ENCODE assay signal across 10 cellular contexts in the genomic region with DNA sequence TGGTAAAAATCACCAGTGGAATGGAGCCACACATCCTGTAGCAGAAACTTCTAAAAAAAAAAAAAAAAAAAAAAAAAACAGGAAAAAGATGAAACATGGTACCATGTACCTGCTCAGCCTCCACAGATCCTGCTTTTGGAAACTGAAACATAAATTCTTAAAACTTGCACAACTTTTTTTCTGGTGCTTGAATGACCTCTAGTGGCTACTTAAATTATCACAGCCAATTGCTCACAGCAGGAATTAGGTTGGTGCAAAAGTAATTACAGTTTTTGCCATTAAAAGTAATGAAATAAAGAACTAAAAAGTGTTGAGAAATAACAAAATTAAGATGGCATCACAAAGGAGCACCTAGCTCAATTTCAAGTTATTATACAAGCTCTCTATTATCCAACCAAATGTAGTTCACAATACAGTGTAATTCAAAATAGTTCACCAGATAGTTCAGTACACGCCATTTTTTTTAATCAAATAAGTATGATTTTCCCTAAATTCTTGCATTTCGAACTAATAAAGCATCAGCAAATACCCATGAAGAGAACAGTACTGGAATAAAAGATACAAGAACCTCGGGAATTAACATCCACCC.
A peak's percentile ranks its signal among the peaks of the same experiment; 100 is the strongest.
DNase-seq lines count a peak whose midpoint lies in the region; ATAC-seq, FAIRE-seq and TF ChIP-seq lines count a peak whose summit lies in the region.
"Had no signal": no experiment of that assay in that cellular context is flagged by ENCODE, and none has a peak within 500 bp of the region (broad histone marks: within the 10 kb centered on the region; RNA-seq: fewer than 3 reads in every experiment).

No MANE protein-coding gene starts in this region.

- CTCF ChIA-PET in activated CD4-positive, alpha-beta memory T cell treated with anti-CD3 and anti-CD28 coated beads for 36 hours (lab: Charles Lee): interaction anchor here (0.6 to 4.7 kb wide), 7 partner anchors 198 to 1303 kb away, joined by 3 to 30 read pairs (median 5); no protein-coding TSS in a partner anchor

- no peaks in the 10 kb centered on the region for H3K27me3 Mint-ChIP-seq in mesothelial cell of epicardium (ENCODE audit: low read depth)
- H3K27me3 Mint-ChIP-seq in activated CD4-positive, alpha-beta memory T cell treated with anti-CD3 and anti-CD28 coated beads for 36 hours: no peaks in the 10 kb centered on the region
- H3K27me3 Mint-ChIP-seq: dendritic cell treated with granulocyte-macrophage colony-stimulating factor and Interleukin-4, amounts not matched to agents 40 ng/mL and 50 ng/mL, for 4 days; stimulated activated naive CD8-positive, alpha-beta T cell treated with anti-CD3 and anti-CD28 coated beads, Interleukin-15, amount 100 ng/mL, for 72 hours had no signal

- H3K4me3 Mint-ChIP-seq in mesothelial cell of epicardium: no peak overlapping the region
- H3K4me3 Mint-ChIP-seq in activated CD4-positive, alpha-beta memory T cell treated with anti-CD3 and anti-CD28 coated beads for 36 hours: no peak overlapping the region
- H3K4me3 Mint-ChIP-seq: dendritic cell treated with granulocyte-macrophage colony-stimulating factor and Interleukin-4, amounts not matched to agents 40 ng/mL and 50 ng/mL, for 4 days; stimulated activated naive CD8-positive, alpha-beta T cell treated with anti-CD3 and anti-CD28 coated beads, Interleukin-15, amount 100 ng/mL, for 72 hours had no signal

- peak; percentile 99 for FAIRE-seq in A204.1 (lab: Jason Lieb, UNC)

- peak; percentile 12 for DNase-seq in GM04504 (ENCODE audit: low read depth)
- DNase-seq in NCI-H226: peak; percentile 13
- DNase-seq in cerebellum (ENCODE audit: low spot score): peak; percentile 32
- no peak for DNase-seq in mesothelial cell of epicardium (ENCODE audit: low spot score in 2 of 2, unreplicated experiment in 2 of 2)
- no peak for DNase-seq in activated CD4-positive, alpha-beta memory T cell treated with anti-CD3 and anti-CD28 coated beads for 36 hours
- no peak for DNase-seq in NCI-H2081 treated with DMSO at 0.1 percent for 48 hours (lab: John Stamatoyannopoulos, UW)

- intact Hi-C loops in activated CD4-positive, alpha-beta memory T cell treated with anti-CD3 and anti-CD28 coated beads for 36 hours (cut with micrococcal nuclease): loop anchor here (1.0 to 5.0 kb wide), 4 partner anchors 184 to 1554 kb away; no protein-coding TSS in a partner anchor

- no peaks in the 10 kb centered on the region for H3K4me1 Mint-ChIP-seq in mesothelial cell of epicardium
- H3K4me1 Mint-ChIP-seq in activated CD4-positive, alpha-beta memory T cell treated with anti-CD3 and anti-CD28 coated beads for 36 hours (ENCODE audit: low read depth): no peaks in the 10 kb centered on the region
- H3K4me1 Mint-ChIP-seq: stimulated activated naive CD8-positive, alpha-beta T cell treated with anti-CD3 and anti-CD28 coated beads, Interleukin-15, amount 100 ng/mL, for 72 hours had no signal

- POLR2A ChIA-PET in activated CD4-positive, alpha-beta memory T cell treated with anti-CD3 and anti-CD28 coated beads for 36 hours (lab: Charles Lee): no interaction called here

- peaks cover 2% of the 10 kb centered on the region for H3K36me3 Mint-ChIP-seq in mesothelial cell of epicardium
- H3K36me3 Mint-ChIP-seq in activated CD4-positive, alpha-beta memory T cell treated with anti-CD3 and anti-CD28 coated beads for 36 hours: no peaks in the 10 kb centered on the region

- no peak overlapping the region for H3K27ac Mint-ChIP-seq in mesothelial cell of epicardium
- H3K27ac Mint-ChIP-seq in activated CD4-positive, alpha-beta memory T cell treated with anti-CD3 and anti-CD28 coated beads for 36 hours: no peak overlapping the region
- H3K27ac Mint-ChIP-seq: dendritic cell treated with granulocyte-macrophage colony-stimulating factor and Interleukin-4, amounts not matched to agents 40 ng/mL and 50 ng/mL, for 4 days; stimulated activated naive CD8-positive, alpha-beta T cell treated with anti-CD3 and anti-CD28 coated beads, Interleukin-15, amount 100 ng/mL, for 72 hours had no signal

- TF ChIP-seq CTCF in mesothelial cell of epicardium (IDR thresholded peaks at IDR 0.05; ENCODE audit: unreplicated experiment): peak; percentile 90

- no peak for ATAC-seq in HG02571 (IDR thresholded peaks at IDR 0.05; ENCODE audit: unreplicated experiment)
- ATAC-seq: stimulated activated naive CD8-positive, alpha-beta T cell treated with anti-CD3 and anti-CD28 coated beads, Interleukin-15, amount 100 ng/mL, for 72 hours had no signal

- no peaks in the 10 kb centered on the region for H3K9me3 Mint-ChIP-seq in mesothelial cell of epicardium
- no peaks in the 10 kb centered on the region for H3K9me3 Mint-ChIP-seq in activated CD4-positive, alpha-beta memory T cell treated with anti-CD3 and anti-CD28 coated beads for 36 hours
- H3K9me3 Mint-ChIP-seq: dendritic cell treated with granulocyte-macrophage colony-stimulating factor and Interleukin-4, amounts not matched to agents 40 ng/mL and 50 ng/mL, for 4 days; stimulated activated naive CD8-positive, alpha-beta T cell treated with anti-CD3 and anti-CD28 coated beads, Interleukin-15, amount 100 ng/mL, for 72 hours had no signal

Comparison
In these comparisons a context has a peak if more than half of its experiments do, and no peak if none do; other contexts are left out.
1. DNase-seq: peak in GM04504 (single experiment), NCI-H226 (single experiment) and cerebellum (single experiment); none in mesothelial cell of epicardium (0 of 2), activated CD4-positive, alpha-beta memory T cell treated with anti-CD3 and anti-CD28 coated beads for 36 hours (single experiment) and NCI-H2081 treated with DMSO at 0.1 percent for 48 hours (single experiment).